Comparison of ENCODE assay signal across 1 cellular context in the genomic region with DNA sequence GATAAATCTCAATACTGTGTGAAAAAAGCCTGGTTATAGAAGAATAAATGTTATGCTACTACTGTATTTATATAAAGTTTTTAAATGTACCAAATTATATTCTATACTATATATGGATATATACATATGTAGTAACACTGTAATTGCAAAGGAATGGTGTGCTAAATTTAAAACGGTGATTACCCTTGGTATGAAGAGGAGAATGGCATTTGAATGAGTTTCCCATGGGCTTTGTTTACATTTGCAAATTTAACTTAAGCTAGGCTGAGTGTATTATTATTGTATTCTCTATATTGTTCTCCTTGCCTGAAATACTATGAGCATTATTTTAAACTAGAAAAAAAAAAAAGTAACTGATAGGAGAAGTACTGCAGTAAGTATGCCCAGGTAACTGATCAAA.
TF ChIP-seq lines count a peak whose summit lies in the region.

No MANE protein-coding gene starts in this region.

TF ChIP-seq in GM23338, 12 proteins besides CTCF, POLR2A, EP300 and RAD21 (continued from another document):
- TF ChIP-seq, protein P1, sequence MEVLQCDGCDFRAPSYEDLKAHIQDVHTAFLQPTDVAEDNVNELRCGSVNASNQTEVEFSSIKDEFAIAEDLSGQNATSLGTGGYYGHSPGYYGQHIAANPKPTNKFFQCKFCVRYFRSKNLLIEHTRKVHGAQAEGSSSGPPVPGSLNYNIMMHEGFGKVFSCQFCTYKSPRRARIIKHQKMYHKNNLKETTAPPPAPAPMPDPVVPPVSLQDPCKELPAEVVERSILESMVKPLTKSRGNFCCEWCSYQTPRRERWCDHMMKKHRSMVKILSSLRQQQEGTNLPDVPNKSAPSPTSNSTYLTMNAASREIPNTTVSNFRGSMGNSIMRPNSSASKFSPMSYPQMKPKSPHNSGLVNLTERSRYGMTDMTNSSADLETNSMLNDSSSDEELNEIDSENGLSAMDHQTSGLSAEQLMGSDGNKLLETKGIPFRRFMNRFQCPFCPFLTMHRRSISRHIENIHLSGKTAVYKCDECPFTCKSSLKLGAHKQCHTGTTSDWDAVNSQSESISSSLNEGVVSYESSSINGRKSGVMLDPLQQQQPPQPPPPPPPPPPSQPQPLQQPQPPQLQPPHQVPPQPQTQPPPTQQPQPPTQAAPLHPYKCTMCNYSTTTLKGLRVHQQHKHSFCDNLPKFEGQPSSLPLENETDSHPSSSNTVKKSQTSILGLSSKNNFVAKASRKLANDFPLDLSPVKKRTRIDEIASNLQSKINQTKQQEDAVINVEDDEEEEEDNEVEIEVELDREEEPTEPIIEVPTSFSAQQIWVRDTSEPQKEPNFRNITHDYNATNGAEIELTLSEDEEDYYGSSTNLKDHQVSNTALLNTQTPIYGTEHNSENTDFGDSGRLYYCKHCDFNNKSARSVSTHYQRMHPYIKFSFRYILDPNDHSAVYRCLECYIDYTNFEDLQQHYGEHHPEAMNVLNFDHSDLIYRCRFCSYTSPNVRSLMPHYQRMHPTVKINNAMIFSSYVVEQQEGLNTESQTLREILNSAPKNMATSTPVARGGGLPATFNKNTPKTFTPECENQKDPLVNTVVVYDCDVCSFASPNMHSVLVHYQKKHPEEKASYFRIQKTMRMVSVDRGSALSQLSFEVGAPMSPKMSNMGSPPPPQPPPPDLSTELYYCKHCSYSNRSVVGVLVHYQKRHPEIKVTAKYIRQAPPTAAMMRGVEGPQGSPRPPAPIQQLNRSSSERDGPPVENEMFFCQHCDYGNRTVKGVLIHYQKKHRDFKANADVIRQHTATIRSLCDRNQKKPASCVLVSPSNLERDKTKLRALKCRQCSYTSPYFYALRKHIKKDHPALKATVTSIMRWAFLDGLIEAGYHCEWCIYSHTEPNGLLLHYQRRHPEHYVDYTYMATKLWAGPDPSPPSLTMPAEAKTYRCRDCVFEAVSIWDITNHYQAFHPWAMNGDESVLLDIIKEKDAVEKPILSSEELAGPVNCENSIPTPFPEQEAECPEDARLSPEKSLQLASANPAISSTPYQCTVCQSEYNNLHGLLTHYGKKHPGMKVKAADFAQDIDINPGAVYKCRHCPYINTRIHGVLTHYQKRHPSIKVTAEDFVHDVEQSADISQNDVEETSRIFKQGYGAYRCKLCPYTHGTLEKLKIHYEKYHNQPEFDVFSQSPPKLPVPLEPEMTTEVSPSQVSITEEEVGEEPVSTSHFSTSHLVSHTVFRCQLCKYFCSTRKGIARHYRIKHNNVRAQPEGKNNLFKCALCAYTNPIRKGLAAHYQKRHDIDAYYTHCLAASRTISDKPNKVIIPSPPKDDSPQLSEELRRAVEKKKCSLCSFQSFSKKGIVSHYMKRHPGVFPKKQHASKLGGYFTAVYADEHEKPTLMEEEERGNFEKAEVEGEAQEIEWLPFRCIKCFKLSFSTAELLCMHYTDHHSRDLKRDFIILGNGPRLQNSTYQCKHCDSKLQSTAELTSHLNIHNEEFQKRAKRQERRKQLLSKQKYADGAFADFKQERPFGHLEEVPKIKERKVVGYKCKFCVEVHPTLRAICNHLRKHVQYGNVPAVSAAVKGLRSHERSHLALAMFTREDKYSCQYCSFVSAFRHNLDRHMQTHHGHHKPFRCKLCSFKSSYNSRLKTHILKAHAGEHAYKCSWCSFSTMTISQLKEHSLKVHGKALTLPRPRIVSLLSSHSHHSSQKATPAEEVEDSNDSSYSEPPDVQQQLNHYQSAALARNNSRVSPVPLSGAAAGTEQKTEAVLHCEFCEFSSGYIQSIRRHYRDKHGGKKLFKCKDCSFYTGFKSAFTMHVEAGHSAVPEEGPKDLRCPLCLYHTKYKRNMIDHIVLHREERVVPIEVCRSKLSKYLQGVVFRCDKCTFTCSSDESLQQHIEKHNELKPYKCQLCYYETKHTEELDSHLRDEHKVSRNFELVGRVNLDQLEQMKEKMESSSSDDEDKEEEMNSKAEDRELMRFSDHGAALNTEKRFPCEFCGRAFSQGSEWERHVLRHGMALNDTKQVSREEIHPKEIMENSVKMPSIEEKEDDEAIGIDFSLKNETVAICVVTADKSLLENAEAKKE (CRISPR knock-in tag; IDR thresholded peaks at IDR 0.05) = no peak
- TF ChIP-seq ZNF114 (CRISPR knock-in tag; IDR thresholded peaks at IDR 0.05) = no peak
- no peak for TF ChIP-seq EZH2 (IDR thresholded peaks at IDR 0.05; ENCODE audit: low read depth, unreplicated experiment)
- TF ChIP-seq EZH2phosphoT487 (IDR thresholded peaks at IDR 0.05; ENCODE audit: unreplicated experiment) = no peak
- TF ChIP-seq, protein P2, sequence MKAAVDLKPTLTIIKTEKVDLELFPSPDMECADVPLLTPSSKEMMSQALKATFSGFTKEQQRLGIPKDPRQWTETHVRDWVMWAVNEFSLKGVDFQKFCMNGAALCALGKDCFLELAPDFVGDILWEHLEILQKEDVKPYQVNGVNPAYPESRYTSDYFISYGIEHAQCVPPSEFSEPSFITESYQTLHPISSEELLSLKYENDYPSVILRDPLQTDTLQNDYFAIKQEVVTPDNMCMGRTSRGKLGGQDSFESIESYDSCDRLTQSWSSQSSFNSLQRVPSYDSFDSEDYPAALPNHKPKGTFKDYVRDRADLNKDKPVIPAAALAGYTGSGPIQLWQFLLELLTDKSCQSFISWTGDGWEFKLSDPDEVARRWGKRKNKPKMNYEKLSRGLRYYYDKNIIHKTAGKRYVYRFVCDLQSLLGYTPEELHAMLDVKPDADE (IDR thresholded peaks at IDR 0.05) = no peak
